In genomic region chr17:83069931-83070374, GRCh38 we compare ENCODE assay signal across 14 cellular contexts.
"Had no signal": no experiment of that assay in that cellular context is flagged by ENCODE, and none has a peak within 500 bp of the region (broad histone marks: within the 10 kb centered on the region; RNA-seq: fewer than 3 reads in every experiment).

No MANE protein-coding gene starts in this region.

- H3K4me2 ChIP-seq: smooth muscle cell had no signal

- H3K27ac Mint-ChIP-seq: activated CD4-positive, alpha-beta memory T cell treated with anti-CD3 and anti-CD28 coated beads, Interleukin-2, amount 10 ng/mL, durations not matched to agents 7 days and 5 days; activated naive CD8-positive, alpha-beta T cell treated with anti-CD3 and anti-CD28 coated beads, Interleukin-2, amount 50 U/mL, for 24 hours; stimulated activated memory B cell treated with anti-CD40 and anti-IgM and Interleukin-4, amounts not matched to agents 10 μg/mL and 1 μg/mL and 100 μg/mL, for 72 hours; type B pancreatic cell had no signal

- H3K4me3 Mint-ChIP-seq: activated CD4-positive, alpha-beta memory T cell treated with anti-CD3 and anti-CD28 coated beads, Interleukin-2, amount 10 ng/mL, durations not matched to agents 7 days and 5 days; activated naive CD8-positive, alpha-beta T cell treated with anti-CD3 and anti-CD28 coated beads, Interleukin-2, amount 50 U/mL, for 24 hours; nephron; stimulated activated memory B cell treated with anti-CD40 and anti-IgM and Interleukin-4, amounts not matched to agents 10 μg/mL and 1 μg/mL and 100 μg/mL, for 72 hours; type B pancreatic cell had no signal

- H3K27me3 ChIP-seq: ascending aorta, pancreas had no signal

- H3K36me3 ChIP-seq: ascending aorta, gastroesophageal sphincter, pancreas had no signal

- ATAC-seq: activated naive CD8-positive, alpha-beta T cell treated with anti-CD3 and anti-CD28 coated beads, Interleukin-2, amount 50 U/mL, for 24 hours; gastroesophageal sphincter; pancreas had no signal

- H3K4me3 ChIP-seq: ascending aorta, gastroesophageal sphincter, lung, pancreas, smooth muscle cell had no signal

- DNase-seq: activated CD4-positive, alpha-beta memory T cell treated with anti-CD3 and anti-CD28 coated beads, Interleukin-2, amount 10 ng/mL, durations not matched to agents 7 days and 5 days; activated CD4-positive, alpha-beta T cell treated with anti-CD3 and anti-CD28 coated beads for 1 hour; activated naive CD4-positive, alpha-beta T cell treated with Interleukin-2 at 50 U/mL for 16 hours; activated naive CD8-positive, alpha-beta T cell treated with anti-CD3 and anti-CD28 coated beads, Interleukin-2, amount 50 U/mL, for 24 hours; kidney glomerular epithelial cell; T-helper 9 cell had no signal

- H3K27me3 Mint-ChIP-seq: activated naive CD8-positive, alpha-beta T cell treated with anti-CD3 and anti-CD28 coated beads, Interleukin-2, amount 50 U/mL, for 24 hours; type B pancreatic cell had no signal

- H3K27ac ChIP-seq: ascending aorta, gastroesophageal sphincter, pancreas had no signal

- H3K4me1 ChIP-seq: ascending aorta, gastroesophageal sphincter, pancreas had no signal

- H3K9me3 ChIP-seq: ascending aorta, gastroesophageal sphincter, pancreas had no signal

- H3K36me3 Mint-ChIP-seq: stimulated activated memory B cell treated with anti-CD40 and anti-IgM and Interleukin-4, amounts not matched to agents 10 μg/mL and 1 μg/mL and 100 μg/mL, for 72 hours; type B pancreatic cell had no signal
